ENCODE assay signal across 8 cellular contexts in the genomic region with DNA sequence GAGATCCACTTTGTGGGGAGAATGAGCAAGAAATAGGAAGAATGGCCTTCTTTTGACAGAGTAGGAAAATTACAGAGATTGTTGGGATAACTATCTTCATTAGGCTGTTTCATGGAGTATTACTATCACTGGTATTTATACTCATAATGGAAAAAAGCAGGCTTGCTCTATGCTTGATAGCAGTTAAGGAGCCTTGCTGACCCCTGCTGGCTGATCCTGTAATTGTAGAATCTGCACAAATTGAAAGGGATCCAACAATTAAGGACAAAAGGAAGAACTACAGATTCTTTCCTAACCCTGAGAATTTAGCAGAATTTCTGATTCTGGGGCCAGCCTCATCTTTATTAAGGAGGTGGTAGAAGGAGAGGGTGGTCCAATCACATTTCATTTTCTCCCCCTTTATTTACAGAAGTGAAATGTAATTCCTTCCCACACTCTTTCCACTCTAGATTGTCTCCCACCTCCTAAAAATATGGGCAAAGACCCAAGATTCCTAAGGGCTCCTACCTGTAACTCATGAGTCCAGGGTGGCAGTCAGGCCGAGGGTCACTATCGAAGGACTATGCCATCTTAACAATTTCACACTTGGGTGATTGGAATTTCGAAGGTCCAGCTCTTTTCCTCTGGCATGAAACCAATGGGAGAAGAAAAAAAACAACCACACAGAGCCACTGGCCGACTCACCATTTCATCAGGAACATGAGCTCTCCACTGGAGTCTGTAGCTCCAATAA. TPM values are rescaled to one million over a fixed set of nuclear protein-coding genes. Genes with fewer than 3 reads are reported as not detected.
DNase-seq lines count a peak whose midpoint lies in the region; ATAC-seq and TF ChIP-seq lines count a peak whose summit lies in the region.

No MANE protein-coding gene starts in this region.

- H3K4me3 ChIP-seq in AG10803 (ENCODE audit: low read length), result no peak overlapping the region

- peak; percentile 82 for DNase-seq in AG10803 (ENCODE audit: low read depth)
- DNase-seq in H4 (ENCODE audit: low spot score), result peak; percentile 63
- DNase-seq in NCI-H69 (lab: John Stamatoyannopoulos, UW), result peak; percentile 81
- peak; percentile 82 for DNase-seq in activated CD8-positive, alpha-beta T cell treated with anti-CD3 and anti-CD28 coated beads, Interleukin-2, amount 10 ng/mL, durations not matched to agents 7 days and 5 days
- DNase-seq in effector memory CD8-positive, alpha-beta T cell, result peak; percentile 72 to 82 (median 76)
- peak; percentile 83 for DNase-seq in midbrain (lab: John Stamatoyannopoulos, UW)
- peak; percentile 52 for DNase-seq in stimulated activated CD8-positive, alpha-beta memory T cell treated with anti-CD3 and anti-CD28 coated beads, Interleukin-4, amount 100 ng/mL, for 24 hours (ENCODE audit: low read depth)

- peak; percentile 88 for TF ChIP-seq CTCF in AG10803 (conservative IDR thresholded peaks at IDR 0.05; ENCODE audit: low read length)

- POLR2A ChIA-PET in activated CD8-positive, alpha-beta T cell treated with anti-CD3 and anti-CD28 coated beads, Interleukin-2, amount 10 ng/mL, durations not matched to agents 7 days and 5 days (lab: Charles Lee), result no interaction called here

- H3K36me3 Mint-ChIP-seq in activated CD8-positive, alpha-beta T cell treated with anti-CD3 and anti-CD28 coated beads, Interleukin-2, amount 10 ng/mL, durations not matched to agents 7 days and 5 days (ENCODE audit: low read depth), result peaks cover 42% of the 10 kb centered on the region
- H3K36me3 Mint-ChIP-seq in effector memory CD8-positive, alpha-beta T cell (ENCODE audit: insufficient read depth), result peaks cover 21% of the 10 kb centered on the region

- no peaks in the 10 kb centered on the region for H3K27me3 Mint-ChIP-seq in activated CD8-positive, alpha-beta T cell treated with anti-CD3 and anti-CD28 coated beads, Interleukin-2, amount 10 ng/mL, durations not matched to agents 7 days and 5 days (ENCODE audit: low read depth)
- no peaks in the 10 kb centered on the region for H3K27me3 Mint-ChIP-seq in effector memory CD8-positive, alpha-beta T cell

- H3K4me1 Mint-ChIP-seq in activated CD8-positive, alpha-beta T cell treated with anti-CD3 and anti-CD28 coated beads, Interleukin-2, amount 10 ng/mL, durations not matched to agents 7 days and 5 days (ENCODE audit: low read depth), result no peaks in the 10 kb centered on the region
- H3K4me1 Mint-ChIP-seq in effector memory CD8-positive, alpha-beta T cell (ENCODE audit: low read depth in 2 of 2), result no peaks in the 10 kb centered on the region

- no peak overlapping the region for H3K27ac Mint-ChIP-seq in activated CD8-positive, alpha-beta T cell treated with anti-CD3 and anti-CD28 coated beads, Interleukin-2, amount 10 ng/mL, durations not matched to agents 7 days and 5 days
- no peak overlapping the region for H3K27ac Mint-ChIP-seq in effector memory CD8-positive, alpha-beta T cell

- ATAC-seq in activated CD8-positive, alpha-beta T cell treated with anti-CD3 and anti-CD28 coated beads, Interleukin-2, amount 10 ng/mL, durations not matched to agents 7 days and 5 days, result peak; percentile 71
- peak; percentile 78 for ATAC-seq in effector memory CD8-positive, alpha-beta T cell (replicated peaks)
- no peak for ATAC-seq in GM21529 (IDR thresholded peaks at IDR 0.05; ENCODE audit: unreplicated experiment)

- CTCF ChIA-PET in activated CD8-positive, alpha-beta T cell treated with anti-CD3 and anti-CD28 coated beads, Interleukin-2, amount 10 ng/mL, durations not matched to agents 7 days and 5 days (lab: Charles Lee), result interaction anchor here (0.7 to 6.6 kb wide), 28 partner anchors 9 to 562 kb away, joined by 3 to 113 read pairs (median 4); partner anchors contain the start of genes NFE2L1 and SNX11

- no peaks in the 10 kb centered on the region for H3K9me3 Mint-ChIP-seq in activated CD8-positive, alpha-beta T cell treated with anti-CD3 and anti-CD28 coated beads, Interleukin-2, amount 10 ng/mL, durations not matched to agents 7 days and 5 days (ENCODE audit: insufficient read depth)
- H3K9me3 Mint-ChIP-seq in effector memory CD8-positive, alpha-beta T cell, result no peaks in the 10 kb centered on the region

- H3K4me3 Mint-ChIP-seq in activated CD8-positive, alpha-beta T cell treated with anti-CD3 and anti-CD28 coated beads, Interleukin-2, amount 10 ng/mL, durations not matched to agents 7 days and 5 days, result no peak overlapping the region
- no peak overlapping the region for H3K4me3 Mint-ChIP-seq in effector memory CD8-positive, alpha-beta T cell

RNA-seq across cellular contexts. Expression of gene NFE2L1, which starts 26.3 kb away (rescaled TPM):
- total RNA-seq in H4 (2014; rRNA removed; shearing (Covaris generic)), result 36.7 and 50.5 TPM in 2 replicates
- total RNA-seq in activated CD8-positive, alpha-beta T cell treated with anti-CD3 and anti-CD28 coated beads, Interleukin-2, amount 10 ng/mL, durations not matched to agents 7 days and 5 days, result 10 to 100 TPM; 44.1 to 50.7 TPM

RNA-seq across cellular contexts. Expression of gene CBX1, which starts 26.8 kb away (rescaled TPM):
- 110 and 116 TPM in 2 replicates for total RNA-seq in H4 (2014; rRNA removed; shearing (Covaris generic))
- 10 to 100 TPM; 68.2 to 70.3 TPM for total RNA-seq in activated CD8-positive, alpha-beta T cell treated with anti-CD3 and anti-CD28 coated beads, Interleukin-2, amount 10 ng/mL, durations not matched to agents 7 days and 5 days

RNA-seq across cellular contexts. Expression of gene SNX11, which starts 33.1 kb away (rescaled TPM):
- total RNA-seq in H4 (2014; rRNA removed; shearing (Covaris generic)), result 15.2 and 17.4 TPM in 2 replicates
- 10 to 100 TPM; 33.3 to 34.2 TPM for total RNA-seq in activated CD8-positive, alpha-beta T cell treated with anti-CD3 and anti-CD28 coated beads, Interleukin-2, amount 10 ng/mL, durations not matched to agents 7 days and 5 days

RNA-seq across cellular contexts. Expression of gene COPZ2, which starts 36.9 kb away (rescaled TPM):
- total RNA-seq in H4 (2014; rRNA removed; shearing (Covaris generic)), result 16.9 and 17.4 TPM in 2 replicates
- total RNA-seq in activated CD8-positive, alpha-beta T cell treated with anti-CD3 and anti-CD28 coated beads, Interleukin-2, amount 10 ng/mL, durations not matched to agents 7 days and 5 days, result 1 to 10 TPM; 5.1 to 5.5 TPM
